8 cellular contexts compared by ENCODE assay signal in the genomic region with DNA sequence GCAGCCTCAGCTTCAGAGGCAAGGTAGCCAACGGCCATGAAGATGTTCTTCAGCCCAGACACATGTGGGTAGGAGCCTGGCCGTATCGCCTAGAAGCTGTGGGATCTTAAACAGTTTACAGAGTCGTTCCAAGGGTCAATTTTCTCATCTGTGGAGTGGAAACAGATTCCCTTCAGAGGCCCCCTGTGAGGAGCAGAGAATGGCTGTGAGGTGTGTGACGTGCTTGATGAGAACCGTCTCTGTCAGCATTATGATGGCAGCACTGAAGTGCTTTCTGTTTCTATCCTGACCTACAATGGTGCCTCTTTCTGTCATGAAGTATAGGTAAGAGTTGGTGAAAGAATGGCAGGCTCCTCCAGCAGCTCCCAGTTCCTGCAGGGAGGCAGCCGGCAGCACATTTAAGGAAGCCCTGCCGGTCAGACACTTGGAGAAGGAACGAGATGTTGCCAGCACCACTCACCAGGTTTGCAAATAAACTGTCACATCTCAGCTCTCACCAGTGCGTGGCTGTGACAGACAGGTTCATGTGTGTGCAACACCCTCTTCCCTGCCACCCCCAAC.
DNase-seq lines count a peak whose midpoint lies in the region; ATAC-seq and TF ChIP-seq lines count a peak whose summit lies in the region.

No MANE protein-coding gene starts in this region.

- H4K20me1 ChIP-seq in smooth muscle cell (ENCODE audit: low read depth) (no peaks in the 10 kb centered on the region), SK-N-SH (ENCODE audit: insufficient read depth) (no peaks in the 10 kb centered on the region)

- no peak for DNase-seq in smooth muscle cell (lab: John Stamatoyannopoulos, UW; ENCODE audit: unreplicated experiment)
- no peak for DNase-seq in NCI-H1417 (lab: John Stamatoyannopoulos, UW)
- no peak for DNase-seq in NCI-H1436 treated with DMSO at 0.1 percent for 48 hours (lab: John Stamatoyannopoulos, UW)
- DNase-seq in progenitor cell of endocrine pancreas (ENCODE audit: low spot score, unreplicated experiment): no peak
- no peak for DNase-seq in SK-N-SH

- no peaks in the 10 kb centered on the region for H3K36me3 Mint-ChIP-seq in activated T-helper 17 cell treated with anti-CD3 and anti-CD28 coated beads, Interleukin-2, amount 50 U/mL, for 72 hours (ENCODE audit: low read depth)
- H3K36me3 Mint-ChIP-seq in progenitor cell of endocrine pancreas (ENCODE audit: insufficient read depth): no peaks in the 10 kb centered on the region

- H3K9me3 Mint-ChIP-seq in activated T-helper 17 cell treated with anti-CD3 and anti-CD28 coated beads, Interleukin-2, amount 50 U/mL, for 72 hours: no peaks in the 10 kb centered on the region
- H3K9me3 Mint-ChIP-seq in progenitor cell of endocrine pancreas (ENCODE audit: low read depth): no peaks in the 10 kb centered on the region

- H3K4me2 ChIP-seq in smooth muscle cell (peak overlapping the region; percentile 16), SK-N-SH (no peak overlapping the region)

- POLR2A ChIA-PET in SK-N-SH (lab: Yijun Ruan, JAX): no interaction called here

- no peaks in the 10 kb centered on the region for H3K9me2 ChIP-seq in SK-N-SH

- H3K27ac Mint-ChIP-seq in activated T-helper 17 cell treated with anti-CD3 and anti-CD28 coated beads, Interleukin-2, amount 50 U/mL, for 72 hours: peak overlapping the region; percentile 95
- no peak overlapping the region for H3K27ac Mint-ChIP-seq in progenitor cell of endocrine pancreas

- H3K27me3 ChIP-seq in smooth muscle cell (ENCODE audit: low read depth) (no peaks in the 10 kb centered on the region), SK-N-SH (ENCODE audit: insufficient read depth) (no peaks in the 10 kb centered on the region)

- ATAC-seq in GM21360 (IDR thresholded peaks at IDR 0.05; ENCODE audit: unreplicated experiment): peak; percentile 62
- ATAC-seq in HG03378 (IDR thresholded peaks at IDR 0.05; ENCODE audit: unreplicated experiment): peak; percentile 51
- ATAC-seq in activated T-helper 17 cell treated with anti-CD3 and anti-CD28 coated beads, Interleukin-2, amount 50 U/mL, for 72 hours (replicated peaks): peak; percentile 83

- H3K4me1 Mint-ChIP-seq in activated T-helper 17 cell treated with anti-CD3 and anti-CD28 coated beads, Interleukin-2, amount 50 U/mL, for 72 hours: peaks cover 28% of the 10 kb centered on the region
- H3K4me1 Mint-ChIP-seq in progenitor cell of endocrine pancreas (ENCODE audit: low read depth): no peaks in the 10 kb centered on the region

- no peaks in the 10 kb centered on the region for H3K9me3 ChIP-seq in smooth muscle cell (replicated peaks; ENCODE audit: low read depth)
- H3K9me3 ChIP-seq in SK-N-SH: no peaks in the 10 kb centered on the region

- H3K36me3 ChIP-seq in smooth muscle cell (ENCODE audit: low read depth): no peaks in the 10 kb centered on the region
- H3K36me3 ChIP-seq in SK-N-SH (replicated peaks in 1 of 2; ENCODE audit: control insufficient read depth in 1 of 2, insufficient read depth in 2 of 2, low read length in 1 of 2): no peaks in the 10 kb centered on the region

- H3K4me1 ChIP-seq in smooth muscle cell (ENCODE audit: low read depth) (peaks cover 46% of the 10 kb centered on the region), SK-N-SH (ENCODE audit: control insufficient read depth in 1 of 2, insufficient read depth in 2 of 2, low read depth in 1 of 2, low read length in 1 of 2) (no peaks in the 10 kb centered on the region)

- no peak overlapping the region for H3K27ac ChIP-seq in smooth muscle cell (ENCODE audit: low read depth)
- no peak overlapping the region for H3K27ac ChIP-seq in SK-N-SH (ENCODE audit: low read depth in 2 of 2, low read length in 1 of 2)

- H3K4me3 ChIP-seq in smooth muscle cell: no peak overlapping the region
- no peak overlapping the region for H3K4me3 ChIP-seq in SK-N-SH (ENCODE audit: low read depth in 2 of 2, low read length in 1 of 2)

- TF ChIP-seq EP300 in SK-N-SH (IDR thresholded peaks at IDR 0.05; ENCODE audit: borderline replicate concordance in 1 of 2, low read depth in 1 of 2, low read length in 1 of 2): no peak

- no peak overlapping the region for H3K9ac ChIP-seq in smooth muscle cell (ENCODE audit: low read depth)
- no peak overlapping the region for H3K9ac ChIP-seq in SK-N-SH

- CTCF ChIA-PET in SK-N-SH (lab: Yijun Ruan, JAX): no interaction called here

- no peaks in the 10 kb centered on the region for H3K27me3 Mint-ChIP-seq in activated T-helper 17 cell treated with anti-CD3 and anti-CD28 coated beads, Interleukin-2, amount 50 U/mL, for 72 hours
- H3K27me3 Mint-ChIP-seq in progenitor cell of endocrine pancreas: peaks cover 10% of the 10 kb centered on the region

- TF ChIP-seq CTCF in smooth muscle cell (IDR thresholded peaks at IDR 0.05; ENCODE audit: borderline replicate concordance, insufficient read depth, poor library complexity, severe bottlenecking): no peak
- TF ChIP-seq CTCF in progenitor cell of endocrine pancreas (IDR thresholded peaks at IDR 0.05; ENCODE audit: unreplicated experiment): no peak
- no peak for TF ChIP-seq CTCF in SK-N-SH (IDR thresholded peaks at IDR 0.05)

- H3K79me2 ChIP-seq in smooth muscle cell (ENCODE audit: low read depth) (no peaks in the 10 kb centered on the region), SK-N-SH (ENCODE audit: insufficient read depth) (no peaks in the 10 kb centered on the region)

- peaks cover 16% of the 10 kb centered on the region for H3F3A ChIP-seq in smooth muscle cell (ENCODE audit: low read depth)
- H3F3A ChIP-seq in SK-N-SH (replicated peaks; ENCODE audit: insufficient read depth): no peaks in the 10 kb centered on the region

- WGBS in smooth muscle cell (ENCODE audit: low lambda C conversion rate): 82% methylated on average over 10 of the region's 10 CpGs
- 77% methylated on average over 5 of the region's 10 CpGs for WGBS in SK-N-SH (ENCODE audit: low lambda C conversion rate)

- H2AFZ ChIP-seq in smooth muscle cell (ENCODE audit: low read depth) (peak overlapping the region; percentile 66), SK-N-SH (ENCODE audit: low read depth) (no peak overlapping the region)

- no peak for TF ChIP-seq RAD21 in SK-N-SH (IDR thresholded peaks at IDR 0.05; ENCODE audit: low read length)

- peak overlapping the region; percentile 90 for H3K4me3 Mint-ChIP-seq in activated T-helper 17 cell treated with anti-CD3 and anti-CD28 coated beads, Interleukin-2, amount 50 U/mL, for 72 hours
- no peak overlapping the region for H3K4me3 Mint-ChIP-seq in progenitor cell of endocrine pancreas (ENCODE audit: low read depth)

TF ChIP-seq in SK-N-SH, 30 proteins besides CTCF, POLR2A, EP300 and RAD21:
- no peak for TF ChIP-seq TEAD4 (IDR thresholded peaks at IDR 0.05; ENCODE audit: borderline replicate concordance, insufficient read depth)
- no peak for TF ChIP-seq NFIC (IDR thresholded peaks at IDR 0.05; ENCODE audit: borderline replicate concordance)
- TF ChIP-seq, protein P1, sequence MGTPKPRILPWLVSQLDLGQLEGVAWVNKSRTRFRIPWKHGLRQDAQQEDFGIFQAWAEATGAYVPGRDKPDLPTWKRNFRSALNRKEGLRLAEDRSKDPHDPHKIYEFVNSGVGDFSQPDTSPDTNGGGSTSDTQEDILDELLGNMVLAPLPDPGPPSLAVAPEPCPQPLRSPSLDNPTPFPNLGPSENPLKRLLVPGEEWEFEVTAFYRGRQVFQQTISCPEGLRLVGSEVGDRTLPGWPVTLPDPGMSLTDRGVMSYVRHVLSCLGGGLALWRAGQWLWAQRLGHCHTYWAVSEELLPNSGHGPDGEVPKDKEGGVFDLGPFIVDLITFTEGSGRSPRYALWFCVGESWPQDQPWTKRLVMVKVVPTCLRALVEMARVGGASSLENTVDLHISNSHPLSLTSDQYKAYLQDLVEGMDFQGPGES (IDR thresholded peaks at IDR 0.05; ENCODE audit: low read depth, low read length): no peak
- TF ChIP-seq NRF1 (IDR thresholded peaks at IDR 0.05; ENCODE audit: low read depth, low read length): no peak
- no peak for TF ChIP-seq GATA2 (CRISPR knock-in tag; IDR thresholded peaks at IDR 0.05)
- no peak for TF ChIP-seq MXI1 (IDR thresholded peaks at IDR 0.05; ENCODE audit: low read depth, low read length)
- TF ChIP-seq FOXM1 (IDR thresholded peaks at IDR 0.05; ENCODE audit: low read depth): no peak
- no peak for TF ChIP-seq RFX5 (IDR thresholded peaks at IDR 0.05; ENCODE audit: low read length)
- TF ChIP-seq GABPA (IDR thresholded peaks at IDR 0.05; ENCODE audit: low read depth): no peak
- TF ChIP-seq YY1 (IDR thresholded peaks at IDR 0.05; ENCODE audit: low read depth): no peak
- no peak for TF ChIP-seq SMC3 (IDR thresholded peaks at IDR 0.05; ENCODE audit: low read depth, low read length)
- no peak for TF ChIP-seq TAF1 (IDR thresholded peaks at IDR 0.05; ENCODE audit: borderline replicate concordance, low read depth, low read length)
- TF ChIP-seq RCOR1 (IDR thresholded peaks at IDR 0.05; ENCODE audit: low read length): no peak
- TF ChIP-seq JUND (IDR thresholded peaks at IDR 0.05): no peak
- no peak for TF ChIP-seq POLR2AphosphoS5 (IDR thresholded peaks at IDR 0.05; ENCODE audit: low read depth, low read length)
- TF ChIP-seq TCF12 (IDR thresholded peaks at IDR 0.05): no peak
